ENCODE assay signal across 13 cellular contexts in the genomic region with DNA sequence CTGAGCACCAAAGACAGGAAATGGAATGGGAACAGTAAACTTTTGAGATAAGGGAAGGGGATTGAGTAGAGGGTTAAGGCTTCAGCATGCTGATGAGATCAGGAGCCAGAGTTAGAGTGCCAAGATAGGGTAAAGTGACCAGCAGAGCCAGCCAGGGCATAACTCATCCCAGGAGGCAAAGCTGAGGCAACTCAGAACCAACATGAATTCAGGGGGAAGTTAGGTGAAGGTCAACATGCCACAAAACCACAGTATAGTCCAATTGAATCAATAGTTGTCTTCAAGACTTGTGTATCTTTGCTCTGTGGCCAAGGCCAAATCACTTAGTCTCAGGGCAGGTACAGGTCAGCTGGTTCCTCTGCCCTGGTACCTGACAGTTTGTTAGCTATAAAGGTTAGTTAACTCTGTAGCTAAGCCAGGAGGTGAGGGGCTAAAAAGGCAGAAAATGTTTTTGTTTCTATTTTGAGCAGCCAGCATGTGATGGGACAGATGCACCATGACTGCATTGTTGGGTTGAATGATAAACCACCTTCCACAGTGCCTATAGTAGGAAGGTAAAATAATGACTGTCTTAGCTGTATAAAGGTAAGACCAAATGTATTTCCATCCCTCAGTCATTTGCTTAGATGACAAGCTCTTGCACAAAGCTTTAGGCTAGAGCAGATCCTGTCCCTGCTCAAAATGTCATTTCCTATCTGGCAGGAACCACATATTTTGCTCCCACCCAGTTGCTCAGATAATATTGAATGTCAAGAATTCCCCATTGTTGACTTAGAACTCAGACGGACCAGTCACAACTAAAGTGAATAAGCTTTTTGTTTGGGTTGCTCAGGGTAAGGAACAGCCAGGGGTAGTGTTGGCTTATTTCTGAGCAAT. TPM values are rescaled to one million over a fixed set of nuclear protein-coding genes. Genes with fewer than 3 reads are reported as not detected.
A peak's percentile ranks its signal among the peaks of the same experiment; 100 is the strongest.
DNase-seq lines count a peak whose midpoint lies in the region; ATAC-seq and TF ChIP-seq lines count a peak whose summit lies in the region.
"Had no signal": no experiment of that assay in that cellular context is flagged by ENCODE, and none has a peak within 500 bp of the region (broad histone marks: within the 10 kb centered on the region; RNA-seq: fewer than 3 reads in every experiment).

No MANE protein-coding gene starts in this region.

- H3K4me2 ChIP-seq in osteoblast (ENCODE audit: insufficient read depth, low read length) = no peak overlapping the region

- H3K4me1 ChIP-seq in osteoblast (ENCODE audit: insufficient read depth, low read length) (peaks cover 24% of the 10 kb centered on the region), tibial nerve (peaks cover 0 to 26% (median 2%) of the 10 kb centered on the region in 4 donors)

- no peak overlapping the region for H3K27ac ChIP-seq in osteoblast (ENCODE audit: low read depth, low read length)
- H3K27ac ChIP-seq in tibial nerve = peak overlapping the region in 1 of 4 donors; percentile 13
- H3K27ac ChIP-seq: ovary had no signal

- no peaks in the 10 kb centered on the region for H3K27me3 Mint-ChIP-seq in activated naive CD8-positive, alpha-beta T cell treated with anti-CD3 and anti-CD28 coated beads, Interleukin-2, amount 10 ng/mL, durations not matched to agents 7 days and 5 days
- H3K27me3 Mint-ChIP-seq: CD4-positive, CD25-positive, alpha-beta regulatory T cell had no signal

- H3K79me2 ChIP-seq in osteoblast (ENCODE audit: insufficient read depth, low read length) = peaks cover 19% of the 10 kb centered on the region

- no peaks in the 10 kb centered on the region for H3K9me3 Mint-ChIP-seq in activated naive CD8-positive, alpha-beta T cell treated with anti-CD3 and anti-CD28 coated beads, Interleukin-2, amount 10 ng/mL, durations not matched to agents 7 days and 5 days
- H3K9me3 Mint-ChIP-seq: CD4-positive, CD25-positive, alpha-beta regulatory T cell had no signal

- H3K36me3 Mint-ChIP-seq in activated naive CD8-positive, alpha-beta T cell treated with anti-CD3 and anti-CD28 coated beads, Interleukin-2, amount 10 ng/mL, durations not matched to agents 7 days and 5 days = peaks cover 12% of the 10 kb centered on the region

- ATAC-seq in activated naive CD8-positive, alpha-beta T cell treated with anti-CD3 and anti-CD28 coated beads, Interleukin-2, amount 10 ng/mL, durations not matched to agents 7 days and 5 days (ENCODE audit: low read depth) = no peak

- H3K27ac Mint-ChIP-seq in activated naive CD8-positive, alpha-beta T cell treated with anti-CD3 and anti-CD28 coated beads, Interleukin-2, amount 10 ng/mL, durations not matched to agents 7 days and 5 days = peak overlapping the region; percentile 14

- H3K4me1 Mint-ChIP-seq in activated naive CD8-positive, alpha-beta T cell treated with anti-CD3 and anti-CD28 coated beads, Interleukin-2, amount 10 ng/mL, durations not matched to agents 7 days and 5 days = peaks cover 7% of the 10 kb centered on the region

- WGBS in tibial nerve, 2 donors = 38 to 45% methylated on average over 1 of the region's 1 CpG

- H2AFZ ChIP-seq in osteoblast (ENCODE audit: low read length) = no peak overlapping the region

- no peak for TF ChIP-seq POLR2A in tibial nerve (IDR thresholded peaks at IDR 0.05)

- H3K36me3 ChIP-seq in osteoblast (ENCODE audit: insufficient read depth, low read length) (peaks cover 9% of the 10 kb centered on the region), tibial nerve (peaks cover 2 to 23% (median 15%) of the 10 kb centered on the region in 3 donors)
- H3K36me3 ChIP-seq: ovary had no signal

- H3K27me3 ChIP-seq in osteoblast (ENCODE audit: insufficient read depth, low read length) (no peaks in the 10 kb centered on the region), tibial nerve (no peaks in the 10 kb centered on the region)
- H3K27me3 ChIP-seq: ovary had no signal

- peaks cover 23% of the 10 kb centered on the region for H4K20me1 ChIP-seq in osteoblast (ENCODE audit: insufficient read depth, low read length)

- no peak for TF ChIP-seq EP300 in tibial nerve (IDR thresholded peaks at IDR 0.05)

- no peak overlapping the region for H3K4me3 ChIP-seq in fibroblast of the aortic adventitia (ENCODE audit: low read depth, low read length)
- no peak overlapping the region for H3K4me3 ChIP-seq in osteoblast (ENCODE audit: insufficient read depth, low read length)
- H3K4me3 ChIP-seq in tibial nerve = no peak overlapping the region
- H3K4me3 ChIP-seq: ovary had no signal

- H3K9me3 ChIP-seq in osteoblast (ENCODE audit: low read depth, low read length) = no peaks in the 10 kb centered on the region
- H3K9me3 ChIP-seq in tibial nerve = no peaks in the 10 kb centered on the region
- H3K9me3 ChIP-seq: ovary had no signal

- DNase-seq in HT1080 (ENCODE audit: low read depth) = peak; percentile 6
- no peak for DNase-seq in activated naive CD8-positive, alpha-beta T cell treated with anti-CD3 and anti-CD28 coated beads, Interleukin-2, amount 10 ng/mL, durations not matched to agents 7 days and 5 days
- peak; percentile 41 for DNase-seq in fibroblast of the aortic adventitia (ENCODE audit: low read depth)
- peak; percentile 63 for DNase-seq in osteoblast (ENCODE audit: insufficient read length, low spot score, missing footprints)
- DNase-seq in tibial nerve (ENCODE audit: low spot score in 2 of 2) = no peak
- no peak for DNase-seq in activated T-cell treated with anti-CD3 and anti-CD28 coated beads, Interleukin-2, amount 50 U/mL, for 48 hours
- DNase-seq in NCI-H1694 treated with DMSO at 0.1 percent for 48 hours (lab: John Stamatoyannopoulos, UW) = no peak
- DNase-seq in KG1 (lab: John Stamatoyannopoulos, UW) = no peak
- DNase-seq: CD4-positive, CD25-positive, alpha-beta regulatory T cell; cerebellar nuclear complex; ovary; RPMI8226; stimulated activated naive CD4-positive, alpha-beta T cell treated with Interleukin-2 at 50 U/mL for 16 hours had no signal

- TF ChIP-seq CTCF in fibroblast of the aortic adventitia (IDR thresholded peaks at IDR 0.05; ENCODE audit: insufficient read depth, low read length) (no peak), osteoblast (IDR thresholded peaks at IDR 0.05; ENCODE audit: extremely low read depth, low read depth, low read length) (no peak), tibial nerve (IDR thresholded peaks at IDR 0.05) (no peak)

- H3K4me3 Mint-ChIP-seq in activated naive CD8-positive, alpha-beta T cell treated with anti-CD3 and anti-CD28 coated beads, Interleukin-2, amount 10 ng/mL, durations not matched to agents 7 days and 5 days = no peak overlapping the region
- H3K4me3 Mint-ChIP-seq: CD4-positive, CD25-positive, alpha-beta regulatory T cell had no signal

- POLR2A ChIA-PET in activated naive CD8-positive, alpha-beta T cell treated with anti-CD3 and anti-CD28 coated beads, Interleukin-2, amount 10 ng/mL, durations not matched to agents 7 days and 5 days (lab: Charles Lee) = no interaction called here

RNA-seq across cellular contexts. Expression of a gene that starts 15.8 kb away (rescaled TPM):
- total RNA-seq in HT1080 (2014; rRNA removed; shearing (Covaris generic)) = 22.5 and 23.8 TPM in 2 replicates
- polyA plus RNA-seq in HT1080 (2015; cell fraction: cytosol; rRNA removed) = 19.3 and 20.7 TPM in 2 replicates
- polyA plus RNA-seq in HT1080 (2015; cell fraction: nucleus; rRNA removed) = 11.6 and 13.1 TPM in 2 replicates
- total RNA-seq in activated naive CD8-positive, alpha-beta T cell treated with anti-CD3 and anti-CD28 coated beads, Interleukin-2, amount 10 ng/mL, durations not matched to agents 7 days and 5 days = 10 to 100 TPM; 22.0 to 24.8 TPM
- 18.8 and 44.2 TPM in 2 replicates for total RNA-seq in fibroblast of the aortic adventitia (ENCODE audit: low replicate concordance)
- total RNA-seq in osteoblast = 16.6 and 20.9 TPM in 2 replicates
- total RNA-seq in tibial nerve = 10 to 100 TPM in 3 of 4 donors, 1 to 10 TPM in 1; 9.2 to 12.9 (median 12.7) TPM

Comparison
In these comparisons a context has a peak if more than half of its experiments do, and no peak if none do; other contexts are left out.
1. DNase-seq: peak in HT1080 (single experiment), fibroblast of the aortic adventitia (single experiment) and osteoblast (single experiment); none in activated naive CD8-positive, alpha-beta T cell treated with anti-CD3 and anti-CD28 coated beads, Interleukin-2, amount 10 ng/mL, durations not matched to agents 7 days and 5 days (single experiment), tibial nerve (0 of 2), activated T-cell treated with anti-CD3 and anti-CD28 coated beads, Interleukin-2, amount 50 U/mL, for 48 hours (0 of 2), NCI-H1694 treated with DMSO at 0.1 percent for 48 hours (single experiment) and KG1 (single experiment).